ENCODE assay signal across 11 cellular contexts in the genomic region with DNA sequence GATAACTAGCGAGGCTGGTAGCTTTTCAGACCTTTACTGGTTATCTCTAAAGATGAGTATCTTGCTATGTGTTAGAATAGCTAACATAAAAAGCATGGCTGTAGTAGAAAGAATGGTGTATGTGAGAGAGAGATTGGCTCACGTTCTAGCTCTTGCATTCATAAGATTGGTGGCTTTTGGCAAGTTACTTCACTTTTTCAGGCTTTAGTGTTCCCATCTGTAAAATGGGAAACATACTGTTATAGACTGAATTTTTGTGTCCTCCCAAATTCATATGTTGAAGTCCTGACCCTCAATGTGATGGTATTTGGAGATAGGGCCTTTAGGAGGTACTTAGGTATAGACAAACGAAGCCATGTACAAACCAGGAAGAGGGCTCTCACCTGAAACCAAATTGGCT.
"Had no signal": no experiment of that assay in that cellular context is flagged by ENCODE, and none has a peak within 500 bp of the region (broad histone marks: within the 10 kb centered on the region; RNA-seq: fewer than 3 reads in every experiment).

No MANE protein-coding gene starts in this region.

- H3K4me1 ChIP-seq: HAP-1 had no signal

- H3K36me3 ChIP-seq: HAP-1 had no signal

- H3K4me2 ChIP-seq: GM23338 had no signal

- DNase-seq: GM23248, GOT3, H7, H9, HCEC 1CT, HFFc6 had no signal

- H3K4me3 Mint-ChIP-seq: GM23338, H9, HFFc6 had no signal

- H2AFZ ChIP-seq: GM23248, GM23338 had no signal

- H3K9me3 ChIP-seq: HAP-1 had no signal

- H3K9ac ChIP-seq: GM23248 had no signal

- FAIRE-seq: H1, H54 had no signal

- ATAC-seq: GM23338, HCT116 had no signal

- H3K27ac ChIP-seq: GM23248 had no signal

- H3K4me3 ChIP-seq: GM23248, GM23338, HAP-1 had no signal

- H3K4me1 Mint-ChIP-seq: GM23338, H9 had no signal

- H3K9me3 Mint-ChIP-seq: GM23338, H9, HFFc6 had no signal

- H3K27ac Mint-ChIP-seq: GM23338, H9, HFFc6 had no signal
